In the genomic region with DNA sequence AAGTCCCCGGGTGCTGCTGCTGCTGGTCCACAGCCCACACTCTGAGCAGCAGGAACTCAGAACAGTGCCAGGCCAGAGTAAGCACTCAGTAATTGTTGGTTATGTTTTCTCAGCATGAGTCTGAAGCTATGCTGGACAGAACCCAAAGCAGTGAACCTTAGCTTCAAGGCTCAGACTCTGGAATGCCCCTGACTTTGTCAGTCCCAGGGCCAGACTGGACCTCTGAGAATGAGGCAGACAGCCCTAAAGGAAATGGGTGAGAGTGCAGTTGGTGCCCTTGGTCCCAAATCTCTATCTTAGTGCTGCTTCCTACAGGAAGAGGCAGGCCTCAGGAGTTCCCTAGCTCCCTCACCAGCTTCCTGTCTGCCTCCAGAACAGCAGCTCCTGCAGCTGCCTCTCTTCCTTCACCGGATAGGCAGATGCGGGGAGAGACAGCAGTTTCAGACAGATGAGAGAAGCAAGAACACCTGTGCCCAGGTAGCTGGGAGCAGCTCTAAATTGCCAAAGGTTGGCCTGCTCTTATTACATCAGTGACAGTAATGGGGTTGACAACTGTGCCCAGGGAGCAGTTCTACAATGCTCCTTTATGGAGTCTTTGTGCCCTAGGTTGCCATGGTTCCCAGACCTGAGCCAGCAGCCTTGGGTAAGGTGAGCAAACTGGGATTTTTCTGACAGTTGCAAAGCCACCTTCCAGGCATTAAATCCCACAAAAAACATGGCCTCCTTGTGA, we compare ENCODE assay signal across 12 cellular contexts.
DNase-seq lines count a peak whose midpoint lies in the region; ATAC-seq and TF ChIP-seq lines count a peak whose summit lies in the region.
"Had no signal": no experiment of that assay in that cellular context is flagged by ENCODE, and none has a peak within 500 bp of the region (broad histone marks: within the 10 kb centered on the region; RNA-seq: fewer than 3 reads in every experiment).

No MANE protein-coding gene starts in this region.

- H3K9me3 ChIP-seq in mucosa of descending colon (no peaks in the 10 kb centered on the region), right cardiac atrium (ENCODE audit: control insufficient read depth, low read length) (no peaks in the 10 kb centered on the region)

- peaks cover 8% of the 10 kb centered on the region for H3K4me1 ChIP-seq in mucosa of descending colon (ENCODE audit: low read depth)
- no peaks in the 10 kb centered on the region for H3K4me1 ChIP-seq in right cardiac atrium (ENCODE audit: control insufficient read depth, insufficient read depth, low read length)

- peak; percentile 31 for ATAC-seq in mucosa of descending colon
- ATAC-seq in HG02798 (IDR thresholded peaks at IDR 0.05; ENCODE audit: poor library complexity, unreplicated experiment) = no peak
- ATAC-seq in right cardiac atrium = no peak

- no peaks in the 10 kb centered on the region for H3K36me3 ChIP-seq in mucosa of descending colon (ENCODE audit: low read depth)

- no peaks in the 10 kb centered on the region for H3K27me3 ChIP-seq in right cardiac atrium (ENCODE audit: control insufficient read depth, insufficient read depth)

- H3K27ac ChIP-seq in right cardiac atrium (ENCODE audit: low read length) = no peak overlapping the region

- no peak for TF ChIP-seq CTCF in GM12865 (IDR thresholded peaks at IDR 0.05; ENCODE audit: insufficient read depth, low read depth, low read length, missing control alignments)
- no peak for TF ChIP-seq CTCF in epithelial cell of proximal tubule (conservative IDR thresholded peaks at IDR 0.05; ENCODE audit: low read depth, low read length)
- TF ChIP-seq CTCF in mucosa of descending colon (IDR thresholded peaks at IDR 0.05) = no peak

- DNase-seq in GM12865 (ENCODE audit: low read depth) (peak; percentile 28), NCI-H2196 treated with DMSO at 0.1 percent for 48 hours (lab: John Stamatoyannopoulos, UW; ENCODE audit: unreplicated experiment) (peak; percentile 67), epithelial cell of proximal tubule (ENCODE audit: low read depth) (peak; percentile 91), mucosa of descending colon (no peak), NK-92 (lab: John Stamatoyannopoulos, UW; ENCODE audit: unreplicated experiment) (no peak), right cardiac atrium (no peak)
- no peak for DNase-seq in activated CD4-positive, alpha-beta T cell treated with anti-CD3 and anti-CD28 coated beads for 4 hours
- DNase-seq: activated CD8-positive, alpha-beta memory T cell treated with anti-CD3 and anti-CD28 coated beads for 24 hours; activated naive CD4-positive, alpha-beta T cell; naive B cell; NCI-H187 treated with DMSO at 0.1 percent for 48 hours had no signal

- 42% methylated on average over 3 of the region's 3 CpGs for WGBS in right cardiac atrium

- intact Hi-C loops in mucosa of descending colon (cut with DNase I, micrococcal nuclease) (no loop called here), right cardiac atrium (cut with DNase I) (no loop called here)

- no peak overlapping the region for H3K4me3 ChIP-seq in GM12865 (ENCODE audit: low read depth, low read length)
- H3K4me3 ChIP-seq in epithelial cell of proximal tubule (ENCODE audit: low read depth, low read length) = no peak overlapping the region
- H3K4me3 ChIP-seq in mucosa of descending colon = no peak overlapping the region
- H3K4me3 ChIP-seq in right cardiac atrium (ENCODE audit: low read length) = no peak overlapping the region

Comparison
In these comparisons a context has a peak if more than half of its experiments do, and no peak if none do; other contexts are left out.
1. DNase-seq: peak in GM12865 (single experiment), NCI-H2196 treated with DMSO at 0.1 percent for 48 hours (single experiment) and epithelial cell of proximal tubule (single experiment); none in mucosa of descending colon (0 of 3), NK-92 (single experiment), right cardiac atrium (0 of 3) and activated CD4-positive, alpha-beta T cell treated with anti-CD3 and anti-CD28 coated beads for 4 hours (0 of 2).